In the genomic region with DNA sequence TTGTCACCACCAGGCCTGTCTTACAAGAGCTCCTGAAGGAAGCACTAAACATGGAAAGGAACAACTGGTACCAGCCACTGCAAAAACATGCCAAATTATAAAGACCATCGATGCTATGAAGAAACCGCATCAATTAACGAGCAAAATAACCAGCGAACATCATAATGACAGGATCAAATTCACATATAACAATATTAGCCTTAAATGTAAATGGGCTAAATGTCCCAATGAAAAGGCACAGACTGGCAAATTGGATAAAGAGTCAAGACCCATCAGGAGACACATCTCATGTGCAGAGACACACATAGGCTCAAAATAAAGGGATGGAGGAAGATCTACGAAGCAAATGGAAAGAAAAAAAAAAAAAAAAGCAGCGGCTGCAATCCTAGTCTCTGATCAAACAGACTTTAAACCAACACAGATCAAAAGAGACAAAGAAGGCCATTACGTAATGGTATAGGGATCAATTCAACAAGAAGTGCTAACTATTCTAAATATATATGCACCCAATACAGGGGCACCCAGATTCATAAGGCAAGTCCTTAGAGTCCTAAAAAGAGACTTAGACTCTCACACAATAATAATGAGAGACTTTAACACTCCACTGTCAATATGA, we compare ENCODE assay signal across 6 cellular contexts.
DNase-seq lines count a peak whose midpoint lies in the region; ATAC-seq, FAIRE-seq and TF ChIP-seq lines count a peak whose summit lies in the region.
"Not testable (repeated sequence)": the region's sequence is repeated elsewhere in the genome, so short reads cannot be mapped to it uniquely, and the experiment has no call there.

No MANE protein-coding gene starts in this region.

- H3K4me3 ChIP-seq in HEK293 (ENCODE audit: low read depth, low read length); K562: not testable (repeated sequence)

- TF ChIP-seq POLR2A in K562 (conservative IDR thresholded peaks at IDR 0.05): not testable (repeated sequence)

- peak overlapping the region; percentile 21 for H3K27ac Mint-ChIP-seq in activated CD4-positive, alpha-beta T cell treated with anti-CD3 and anti-CD28 coated beads, Interleukin-2, amount 10 ng/mL, durations not matched to agents 24 days and 14 days
- peak overlapping the region; percentile 60 for H3K27ac Mint-ChIP-seq in activated T-cell treated with anti-CD3 and anti-CD28 coated beads, Interleukin-2, amount 50 U/mL, for 24 hours
- peak overlapping the region; percentile 35 for H3K27ac Mint-ChIP-seq in activated T-helper 17 cell treated with anti-CD3 and anti-CD28 coated beads, Interleukin-2, amount 50 U/mL, for 72 hours
- not testable (repeated sequence) for H3K27ac Mint-ChIP-seq in stimulated activated effector memory CD8-positive, alpha-beta T cell treated with anti-CD3 and anti-CD28 coated beads, Interleukin-12 subunit alpha, Interleukin-12 subunit beta, amount 100 ng/mL, for 72 hours

- not testable (repeated sequence) for TF ChIP-seq EP300 in K562 (IDR thresholded peaks at IDR 0.05; ENCODE audit: low read length)

- POLR2A ChIA-PET in HEK293 (lab: Yijun Ruan, JAX): not testable (repeated sequence)
- POLR2A ChIA-PET in K562 (lab: Yijun Ruan, JAX): interaction anchor here (0.7 kb wide), 1 partner anchor 156 kb away, joined by 3 read pairs; no protein-coding TSS in a partner anchor

- H3K36me3 ChIP-seq in HEK293 (ENCODE audit: control insufficient read depth in 2 of 2, insufficient read depth in 1 of 2, low read length in 2 of 2) (peaks cover 13 to 20% of the 10 kb centered on the region in 2 experiments; a peak in 2 of 3 replicates), K562 (ENCODE audit: control insufficient read depth, insufficient read depth, low read length) (peaks cover 24% of the 10 kb centered on the region; the same call in 2 of the 3 replicates)

- not testable (repeated sequence) for TF ChIP-seq CTCF in HEK293 (tag by site-specific recombination; IDR thresholded peaks at IDR 0.05); K562 (IDR thresholded peaks at IDR 0.05 in 2 of 3, conservative IDR thresholded peaks at IDR 0.05 in 1 of 3; ENCODE audit: insufficient read depth in 2 of 3, low read depth in 1 of 3, low read length in 3 of 3)

- peaks cover 84% of the 10 kb centered on the region for H3K36me3 Mint-ChIP-seq in activated CD4-positive, alpha-beta T cell treated with anti-CD3 and anti-CD28 coated beads, Interleukin-2, amount 10 ng/mL, durations not matched to agents 24 days and 14 days (ENCODE audit: low read depth)
- peaks cover 83% of the 10 kb centered on the region for H3K36me3 Mint-ChIP-seq in activated T-cell treated with anti-CD3 and anti-CD28 coated beads, Interleukin-2, amount 50 U/mL, for 24 hours (ENCODE audit: low read depth)
- peaks cover 99% of the 10 kb centered on the region for H3K36me3 Mint-ChIP-seq in activated T-helper 17 cell treated with anti-CD3 and anti-CD28 coated beads, Interleukin-2, amount 50 U/mL, for 72 hours (ENCODE audit: low read depth)
- peaks cover 98% of the 10 kb centered on the region for H3K36me3 Mint-ChIP-seq in stimulated activated effector memory CD8-positive, alpha-beta T cell treated with anti-CD3 and anti-CD28 coated beads, Interleukin-12 subunit alpha, Interleukin-12 subunit beta, amount 100 ng/mL, for 72 hours

- not testable (repeated sequence) for ATAC-seq in activated T-helper 17 cell treated with anti-CD3 and anti-CD28 coated beads, Interleukin-2, amount 50 U/mL, for 72 hours (replicated peaks); K562; stimulated activated effector memory CD8-positive, alpha-beta T cell treated with anti-CD3 and anti-CD28 coated beads, Interleukin-12 subunit alpha, Interleukin-12 subunit beta, amount 100 ng/mL, for 72 hours

- H3K4me1 ChIP-seq in HEK293 (ENCODE audit: control insufficient read depth, insufficient read depth, low read length); K562 (replicated peaks in 1 of 2; ENCODE audit: control insufficient read depth in 2 of 2, insufficient read depth in 2 of 2, low read length in 2 of 2): not testable (repeated sequence)

- H3K4me1 Mint-ChIP-seq in activated CD4-positive, alpha-beta T cell treated with anti-CD3 and anti-CD28 coated beads, Interleukin-2, amount 10 ng/mL, durations not matched to agents 24 days and 14 days: peaks cover 44% of the 10 kb centered on the region
- peaks cover 36% of the 10 kb centered on the region for H3K4me1 Mint-ChIP-seq in activated T-cell treated with anti-CD3 and anti-CD28 coated beads, Interleukin-2, amount 50 U/mL, for 24 hours (ENCODE audit: low read depth)
- peaks cover 48% of the 10 kb centered on the region for H3K4me1 Mint-ChIP-seq in activated T-helper 17 cell treated with anti-CD3 and anti-CD28 coated beads, Interleukin-2, amount 50 U/mL, for 72 hours
- peaks cover 60% of the 10 kb centered on the region for H3K4me1 Mint-ChIP-seq in stimulated activated effector memory CD8-positive, alpha-beta T cell treated with anti-CD3 and anti-CD28 coated beads, Interleukin-12 subunit alpha, Interleukin-12 subunit beta, amount 100 ng/mL, for 72 hours

- not testable (repeated sequence) for H3K9me3 ChIP-seq in HEK293 (ENCODE audit: control insufficient read depth, insufficient read depth, low read depth, low read length); K562 (replicated peaks; ENCODE audit: control insufficient read depth, insufficient read depth, low read depth, low read length)

- FAIRE-seq in K562 (lab: Jason Lieb, UNC): not testable (repeated sequence)

- H3K9me3 Mint-ChIP-seq in activated CD4-positive, alpha-beta T cell treated with anti-CD3 and anti-CD28 coated beads, Interleukin-2, amount 10 ng/mL, durations not matched to agents 24 days and 14 days; activated T-cell treated with anti-CD3 and anti-CD28 coated beads, Interleukin-2, amount 50 U/mL, for 24 hours; activated T-helper 17 cell treated with anti-CD3 and anti-CD28 coated beads, Interleukin-2, amount 50 U/mL, for 72 hours; stimulated activated effector memory CD8-positive, alpha-beta T cell treated with anti-CD3 and anti-CD28 coated beads, Interleukin-12 subunit alpha, Interleukin-12 subunit beta, amount 100 ng/mL, for 72 hours: not testable (repeated sequence)

- H3K4me3 Mint-ChIP-seq in activated CD4-positive, alpha-beta T cell treated with anti-CD3 and anti-CD28 coated beads, Interleukin-2, amount 10 ng/mL, durations not matched to agents 24 days and 14 days: peak overlapping the region; percentile 3
- not testable (repeated sequence) for H3K4me3 Mint-ChIP-seq in activated T-cell treated with anti-CD3 and anti-CD28 coated beads, Interleukin-2, amount 50 U/mL, for 24 hours
- H3K4me3 Mint-ChIP-seq in activated T-helper 17 cell treated with anti-CD3 and anti-CD28 coated beads, Interleukin-2, amount 50 U/mL, for 72 hours: peak overlapping the region; percentile 40
- H3K4me3 Mint-ChIP-seq in stimulated activated effector memory CD8-positive, alpha-beta T cell treated with anti-CD3 and anti-CD28 coated beads, Interleukin-12 subunit alpha, Interleukin-12 subunit beta, amount 100 ng/mL, for 72 hours: peak overlapping the region; percentile 60

- not testable (repeated sequence) for DNase-seq in activated CD4-positive, alpha-beta T cell treated with anti-CD3 and anti-CD28 coated beads, Interleukin-2, amount 10 ng/mL, durations not matched to agents 24 days and 14 days; activated T-cell treated with anti-CD3 and anti-CD28 coated beads, Interleukin-2, amount 50 U/mL, for 24 hours; K562 (ENCODE audit: extremely low read depth in 1 of 4, low spot score in 3 of 4); stimulated activated effector memory CD8-positive, alpha-beta T cell treated with anti-CD3 and anti-CD28 coated beads, Interleukin-12 subunit alpha, Interleukin-12 subunit beta, amount 100 ng/mL, for 72 hours (ENCODE audit: low spot score in 2 of 2)

- CTCF ChIA-PET in HEK293 (lab: Yijun Ruan, JAX); K562 (lab: Yijun Ruan, JAX; ENCODE audit: low intra/inter-chr PET ratio): not testable (repeated sequence)

- WGBS in K562 (ENCODE audit: insufficient coverage, low coverage, missing lambda C conversion rate): 85% methylated on average over 6 of the region's 7 CpGs

- H3K9me1 ChIP-seq in K562 (ENCODE audit: control insufficient read depth, insufficient read depth, low read length): not testable (repeated sequence)

- H3K27me3 ChIP-seq in K562 (ENCODE audit: control insufficient read depth in 2 of 2, insufficient read depth in 2 of 2, low read length in 2 of 2): not testable (repeated sequence)

- intact Hi-C loops in activated CD4-positive, alpha-beta T cell treated with anti-CD3 and anti-CD28 coated beads, Interleukin-2, amount 10 ng/mL, durations not matched to agents 24 days and 14 days (cut with micrococcal nuclease): loop anchor here (5.0 to 10.0 kb wide), 2 partner anchors 39 to 71 kb away; partner anchors contain the start of gene P4HA1
- intact Hi-C loops in K562 (cut with micrococcal nuclease): not testable (repeated sequence)

- in situ Hi-C loops in K562 (cut with MboI): loop anchor here (5.0 kb wide), 1 partner anchor 34 kb away; no protein-coding TSS in a partner anchor

- not testable (repeated sequence) for H3K27me3 Mint-ChIP-seq in activated CD4-positive, alpha-beta T cell treated with anti-CD3 and anti-CD28 coated beads, Interleukin-2, amount 10 ng/mL, durations not matched to agents 24 days and 14 days; activated T-cell treated with anti-CD3 and anti-CD28 coated beads, Interleukin-2, amount 50 U/mL, for 24 hours; activated T-helper 17 cell treated with anti-CD3 and anti-CD28 coated beads, Interleukin-2, amount 50 U/mL, for 72 hours

- not testable (repeated sequence) for H3K9ac ChIP-seq in K562 (ENCODE audit: insufficient read depth in 1 of 2, low read depth in 2 of 2, low read length in 2 of 2)

- not testable (repeated sequence) for H2AFZ ChIP-seq in K562 (ENCODE audit: low read depth, low read length)

- not testable (repeated sequence) for TF ChIP-seq RAD21 in K562 (CRISPR knock-in tag; conservative IDR thresholded peaks at IDR 0.05 in 1 of 2, IDR thresholded peaks at IDR 0.05 in 1 of 2)

- not testable (repeated sequence) for BruUV-seq in K562 (replicated peaks; lab: Mats Ljungman, UMichigan)

- not testable (repeated sequence) for H3K27ac ChIP-seq in HEK293 (ENCODE audit: extremely low read depth, low read depth, low read length); K562 (ENCODE audit: extremely low read depth, low read depth, low read length)

- not testable (repeated sequence) for H4K20me1 ChIP-seq in K562 (replicated peaks; ENCODE audit: control insufficient read depth, insufficient read depth, low read length)

- H3K79me2 ChIP-seq in K562 (ENCODE audit: control insufficient read depth, insufficient read depth, low read length): peaks cover 26% of the 10 kb centered on the region; the same call in 2 of the 3 replicates

- not testable (repeated sequence) for H3K4me2 ChIP-seq in K562 (ENCODE audit: insufficient read depth, low read length)

TF ChIP-seq in K562, 482 proteins besides CTCF, POLR2A, EP300 and RAD21 (continues in another document):
- peak; percentile 53; the same call in 1 of the 2 replicates for TF ChIP-seq ZNF354B (CRISPR knock-in tag; IDR thresholded peaks at IDR 0.05)
